ENCODE assay signal across 12 cellular contexts in genomic region chr5:114782869-114783268, GRCh38.
DNase-seq lines count a peak whose midpoint lies in the region; ATAC-seq lines count a peak whose summit lies in the region.
"Had no signal": no experiment of that assay in that cellular context is flagged by ENCODE, and none has a peak within 500 bp of the region (broad histone marks: within the 10 kb centered on the region; RNA-seq: fewer than 3 reads in every experiment).

No MANE protein-coding gene starts in this region.

- ATAC-seq in right cardiac atrium (peak; percentile 92 to 95), HG02571 (IDR thresholded peaks at IDR 0.05; ENCODE audit: unreplicated experiment) (no peak), GM18868 (IDR thresholded peaks at IDR 0.05; ENCODE audit: unreplicated experiment) (no peak)
- ATAC-seq: activated CD4-positive, CD25-positive, alpha-beta regulatory T cell treated with anti-CD3 and anti-CD28 coated beads, Interleukin-2, amount 50 U/mL, for 24 hours had no signal

- no peaks in the 10 kb centered on the region for H3K27me3 ChIP-seq in right cardiac atrium (ENCODE audit: control insufficient read depth, insufficient read depth)

- H3K9me3 ChIP-seq in right cardiac atrium (ENCODE audit: control insufficient read depth, low read length): no peaks in the 10 kb centered on the region

- in situ Hi-C loops in G401 (cut with HindIII; ENCODE audit: low sequenced_read_pairs): no loop called here

- no peak overlapping the region for H3K27ac ChIP-seq in right cardiac atrium (ENCODE audit: low read length)
- H3K27ac ChIP-seq: epithelial cell of prostate had no signal

- no peak overlapping the region for H3K4me3 ChIP-seq in right cardiac atrium (ENCODE audit: low read length)

- WGBS in right cardiac atrium: 54% methylated on average over 8 of the region's 8 CpGs

- intact Hi-C loops in right cardiac atrium (cut with DNase I): loop anchor here in 1 of 4 donors (10.0 kb wide), 1 partner anchor 1108 kb away; no protein-coding TSS in a partner anchor
- intact Hi-C loops in posterior cingulate gyrus (cut with DNase I): no loop called here

- H3K4me1 ChIP-seq in right cardiac atrium (ENCODE audit: control insufficient read depth, insufficient read depth, low read length): no peaks in the 10 kb centered on the region

- DNase-seq in G401 (ENCODE audit: low spot score) (peak; percentile 98), amygdala (lab: John Stamatoyannopoulos, UW) (peak in 50 of 56 donors; percentile 2 to 87 (median 37)), right cardiac atrium (peak; percentile 78 to 94 (median 86)), posterior cingulate gyrus (peak; percentile 17 to 88 (median 52)), DMS153 (lab: John Stamatoyannopoulos, UW) (no peak), OCI-M2 (lab: John Stamatoyannopoulos, UW; ENCODE audit: unreplicated experiment) (no peak)
- DNase-seq: mesenchymal stem cell, MM.1S had no signal

Comparison
In these comparisons a context has a peak if more than half of its experiments do, and no peak if none do; other contexts are left out.
1. DNase-seq: peak in G401 (single experiment), amygdala (50 of 56), right cardiac atrium (3 of 3) and posterior cingulate gyrus (10 of 10); none in DMS153 (single experiment) and OCI-M2 (single experiment).
2. ATAC-seq: peak in right cardiac atrium (2 of 2); none in HG02571 (single experiment) and GM18868 (single experiment).